In genomic region chr1:153532769-153533599, GRCh38 we compare ENCODE assay signal across 1 cellular context.
TF ChIP-seq lines count a peak whose summit lies in the region.

No MANE protein-coding gene starts in this region.

TF ChIP-seq in HepG2, 621 proteins besides CTCF, POLR2A, EP300 and RAD21 (continued from another document and continues in another):
- no peak for TF ChIP-seq ZNF318 (CRISPR knock-in tag; IDR thresholded peaks at IDR 0.05)
- TF ChIP-seq CHCHD3 (CRISPR knock-in tag; IDR thresholded peaks at IDR 0.05) = no peak
- no peak for TF ChIP-seq ATF3 (CRISPR knock-in tag; IDR thresholded peaks at IDR 0.05)
- no peak for TF ChIP-seq DDIT3 (CRISPR knock-in tag; IDR thresholded peaks at IDR 0.05)
- TF ChIP-seq NRL (CRISPR knock-in tag; IDR thresholded peaks at IDR 0.05; ENCODE audit: borderline replicate concordance) = no peak
- no peak for TF ChIP-seq ZNF484 (CRISPR knock-in tag; IDR thresholded peaks at IDR 0.05; ENCODE audit: borderline replicate concordance, low read depth)
- no peak for TF ChIP-seq ZNF550 (CRISPR knock-in tag; IDR thresholded peaks at IDR 0.05; ENCODE audit: borderline replicate concordance)
- TF ChIP-seq SMARCE1 (IDR thresholded peaks at IDR 0.05; ENCODE audit: borderline replicate concordance) = no peak
- TF ChIP-seq MEIS2 (CRISPR knock-in tag; IDR thresholded peaks at IDR 0.05) = no peak; the same call in 1 of the 2 replicates
- no peak for TF ChIP-seq TIGD3 (CRISPR knock-in tag; IDR thresholded peaks at IDR 0.05; ENCODE audit: borderline replicate concordance)
- peak; percentile 74; the same call in 1 of the 2 replicates for TF ChIP-seq PHF21A (CRISPR knock-in tag; IDR thresholded peaks at IDR 0.05)
- no peak for TF ChIP-seq ELK4 (CRISPR knock-in tag; IDR thresholded peaks at IDR 0.05; ENCODE audit: borderline replicate concordance)
- no peak for TF ChIP-seq MATR3 (CRISPR knock-in tag; IDR thresholded peaks at IDR 0.05)
- no peak for TF ChIP-seq ZNF720 (CRISPR knock-in tag; IDR thresholded peaks at IDR 0.05)
- TF ChIP-seq ZNF264 (CRISPR knock-in tag; IDR thresholded peaks at IDR 0.05) = 0 out of 2 replicates have a peak, but pooled peaks have one; percentile 53
- no peak for TF ChIP-seq GPN1 (CRISPR knock-in tag; IDR thresholded peaks at IDR 0.05; ENCODE audit: borderline replicate concordance)
- TF ChIP-seq ZNF691 (CRISPR knock-in tag; IDR thresholded peaks at IDR 0.05; ENCODE audit: borderline replicate concordance, low read depth) = no peak
- TF ChIP-seq FOSL1 (CRISPR knock-in tag; IDR thresholded peaks at IDR 0.05; ENCODE audit: borderline replicate concordance) = no peak
- TF ChIP-seq PRDM4 (CRISPR knock-in tag; IDR thresholded peaks at IDR 0.05; ENCODE audit: borderline replicate concordance) = no peak
- no peak for TF ChIP-seq ZNF224 (CRISPR knock-in tag; IDR thresholded peaks at IDR 0.05)
- TF ChIP-seq ZNF605 (CRISPR knock-in tag; IDR thresholded peaks at IDR 0.05) = peak; percentile 32; the same call in 1 of the 2 replicates
- TF ChIP-seq KMT2B (CRISPR knock-in tag; IDR thresholded peaks at IDR 0.05) = no peak
- no peak for TF ChIP-seq ZNF660 (CRISPR knock-in tag; IDR thresholded peaks at IDR 0.05; ENCODE audit: borderline replicate concordance, low read depth)
- TF ChIP-seq ZNF546 (CRISPR knock-in tag; conservative IDR thresholded peaks at IDR 0.05) = no peak
- no peak for TF ChIP-seq ZXDC (CRISPR knock-in tag; IDR thresholded peaks at IDR 0.05)
- TF ChIP-seq MAX (IDR thresholded peaks at IDR 0.05) = peak; percentile 28; the same call in 1 of the 2 replicates
- TF ChIP-seq KLF15 (CRISPR knock-in tag; IDR thresholded peaks at IDR 0.05; ENCODE audit: borderline replicate concordance) = no peak
- no peak for TF ChIP-seq ZBTB39 (CRISPR knock-in tag; IDR thresholded peaks at IDR 0.05)
- TF ChIP-seq ZSCAN30 (CRISPR knock-in tag; IDR thresholded peaks at IDR 0.05) = no peak
- TF ChIP-seq MXD4 (CRISPR knock-in tag; IDR thresholded peaks at IDR 0.05) = no peak; the same call in 1 of the 2 replicates
- 0 out of 2 replicates have a peak, but pooled peaks have one; percentile 43 for TF ChIP-seq MED1 (CRISPR knock-in tag; IDR thresholded peaks at IDR 0.05)
- no peak for TF ChIP-seq ZNF580 (CRISPR knock-in tag; IDR thresholded peaks at IDR 0.05; ENCODE audit: borderline replicate concordance, low read depth)
- no peak; the same call in 1 of the 2 replicates for TF ChIP-seq ZNF782 (CRISPR knock-in tag; IDR thresholded peaks at IDR 0.05; ENCODE audit: borderline replicate concordance)
- no peak for TF ChIP-seq ZBTB33 (CRISPR knock-in tag; IDR thresholded peaks at IDR 0.05)
- no peak for TF ChIP-seq ZSCAN22 (CRISPR knock-in tag; IDR thresholded peaks at IDR 0.05)
- no peak for TF ChIP-seq JDP2 (CRISPR knock-in tag; IDR thresholded peaks at IDR 0.05; ENCODE audit: borderline replicate concordance)
